In the genomic region with DNA sequence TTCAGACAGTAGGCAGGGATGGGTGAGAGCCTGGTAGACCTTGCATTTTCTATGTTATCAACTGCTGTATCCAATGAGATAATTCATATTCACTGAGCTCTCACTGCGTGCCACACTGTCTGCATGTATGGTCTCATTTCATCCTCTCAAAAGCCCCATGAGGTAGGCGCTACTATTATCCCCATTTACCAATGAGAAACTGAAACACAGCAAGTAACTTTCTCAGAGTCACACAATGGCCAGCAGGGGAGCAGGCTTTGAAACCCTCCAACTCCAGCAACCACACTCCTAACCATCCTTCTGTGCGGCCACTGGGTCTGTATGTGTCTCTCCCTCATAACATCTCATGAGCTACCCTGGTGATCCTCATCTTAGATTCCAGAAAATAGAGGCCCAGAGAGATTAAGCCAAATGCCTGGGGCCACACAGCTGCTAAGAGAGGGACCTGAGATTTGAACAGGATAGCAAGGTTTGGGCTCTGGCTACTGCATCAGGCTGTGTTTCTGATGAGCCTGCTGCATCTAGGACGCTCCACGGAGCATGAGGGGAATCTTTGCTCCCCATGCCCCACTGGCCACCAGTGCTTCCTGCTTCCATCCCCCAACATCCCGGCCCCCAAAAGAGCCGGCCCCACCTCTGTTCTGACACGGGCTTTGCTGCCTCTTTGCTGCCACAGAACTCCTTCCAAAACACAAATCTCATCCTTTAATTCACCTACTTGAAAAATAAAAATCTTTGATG, we compare ENCODE assay signal across 1 cellular context.
TF ChIP-seq lines count a peak whose summit lies in the region.

No MANE protein-coding gene starts in this region.

TF ChIP-seq in SK-N-SH, 30 proteins besides CTCF, POLR2A, EP300 and RAD21 (continued from another document):
- TF ChIP-seq, protein P1, sequence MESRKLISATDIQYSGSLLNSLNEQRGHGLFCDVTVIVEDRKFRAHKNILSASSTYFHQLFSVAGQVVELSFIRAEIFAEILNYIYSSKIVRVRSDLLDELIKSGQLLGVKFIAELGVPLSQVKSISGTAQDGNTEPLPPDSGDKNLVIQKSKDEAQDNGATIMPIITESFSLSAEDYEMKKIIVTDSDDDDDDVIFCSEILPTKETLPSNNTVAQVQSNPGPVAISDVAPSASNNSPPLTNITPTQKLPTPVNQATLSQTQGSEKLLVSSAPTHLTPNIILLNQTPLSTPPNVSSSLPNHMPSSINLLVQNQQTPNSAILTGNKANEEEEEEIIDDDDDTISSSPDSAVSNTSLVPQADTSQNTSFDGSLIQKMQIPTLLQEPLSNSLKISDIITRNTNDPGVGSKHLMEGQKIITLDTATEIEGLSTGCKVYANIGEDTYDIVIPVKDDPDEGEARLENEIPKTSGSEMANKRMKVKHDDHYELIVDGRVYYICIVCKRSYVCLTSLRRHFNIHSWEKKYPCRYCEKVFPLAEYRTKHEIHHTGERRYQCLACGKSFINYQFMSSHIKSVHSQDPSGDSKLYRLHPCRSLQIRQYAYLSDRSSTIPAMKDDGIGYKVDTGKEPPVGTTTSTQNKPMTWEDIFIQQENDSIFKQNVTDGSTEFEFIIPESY (IDR thresholded peaks at IDR 0.05; ENCODE audit: borderline replicate concordance, low read depth), result no peak
- no peak for TF ChIP-seq FOXM1 (IDR thresholded peaks at IDR 0.05; ENCODE audit: low read depth)
- no peak for TF ChIP-seq SIN3A (IDR thresholded peaks at IDR 0.05; ENCODE audit: borderline replicate concordance, low read depth, low read length)
- no peak for TF ChIP-seq RXRA (IDR thresholded peaks at IDR 0.05; ENCODE audit: borderline replicate concordance, low read depth)
- TF ChIP-seq, protein P2, sequence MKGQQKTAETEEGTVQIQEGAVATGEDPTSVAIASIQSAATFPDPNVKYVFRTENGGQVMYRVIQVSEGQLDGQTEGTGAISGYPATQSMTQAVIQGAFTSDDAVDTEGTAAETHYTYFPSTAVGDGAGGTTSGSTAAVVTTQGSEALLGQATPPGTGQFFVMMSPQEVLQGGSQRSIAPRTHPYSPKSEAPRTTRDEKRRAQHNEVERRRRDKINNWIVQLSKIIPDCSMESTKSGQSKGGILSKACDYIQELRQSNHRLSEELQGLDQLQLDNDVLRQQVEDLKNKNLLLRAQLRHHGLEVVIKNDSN (IDR thresholded peaks at IDR 0.05; ENCODE audit: borderline replicate concordance, low read depth), result no peak
- TF ChIP-seq FOSL2 (IDR thresholded peaks at IDR 0.05; ENCODE audit: borderline replicate concordance, low read depth), result no peak
- TF ChIP-seq SMC3 (IDR thresholded peaks at IDR 0.05; ENCODE audit: low read depth, low read length), result no peak
- TF ChIP-seq NRF1 (IDR thresholded peaks at IDR 0.05; ENCODE audit: low read depth, low read length), result no peak
- TF ChIP-seq GATA2 (CRISPR knock-in tag; IDR thresholded peaks at IDR 0.05), result no peak
TF ChIP-seq in SK-N-SH: peak in this region for 0.
